24 cellular contexts compared by ENCODE assay signal in genomic region chr7:77571791-77572190, GRCh38.
"Had no signal": no experiment of that assay in that cellular context is flagged by ENCODE, and none has a peak within 500 bp of the region (broad histone marks: within the 10 kb centered on the region; RNA-seq: fewer than 3 reads in every experiment).

No MANE protein-coding gene starts in this region.

- H3K9me3 ChIP-seq: body of pancreas, esophagus muscularis mucosa, gastroesophageal sphincter, heart right ventricle, pancreas, right lobe of liver, suprapubic skin, transverse colon, uterus had no signal

- H3K27ac ChIP-seq: body of pancreas, coronary artery, esophagus muscularis mucosa, gastroesophageal sphincter, pancreas, right lobe of liver, suprapubic skin, transverse colon, uterus had no signal

- ATAC-seq: activated CD8-positive, alpha-beta T cell treated with anti-CD3 and anti-CD28 coated beads, Interleukin-2, amount 10 ng/mL, durations not matched to agents 7 days and 5 days; body of pancreas; gastroesophageal sphincter; heart right ventricle; left ventricle myocardium superior; pancreas; right lobe of liver; stimulated activated naive CD8-positive, alpha-beta T cell treated with anti-CD3 and anti-CD28 coated beads, Interleukin-15, amount 100 ng/mL, for 72 hours had no signal

- DNase-seq: activated CD4-positive, alpha-beta T cell treated with anti-CD3 and anti-CD28 coated beads, Interleukin-2, amount 10 ng/mL, durations not matched to agents 7 days and 5 days; activated CD8-positive, alpha-beta T cell treated with anti-CD3 and anti-CD28 coated beads, Interleukin-2, amount 10 ng/mL, durations not matched to agents 7 days and 5 days; activated naive CD4-positive, alpha-beta T cell treated with Interleukin-2 at 50 U/mL for 16 hours; activated naive CD8-positive, alpha-beta T cell treated with anti-CD3 and anti-CD28 coated beads, Interleukin-2, amount 10 ng/mL, durations not matched to agents 7 days and 5 days; activated T-cell treated with anti-CD3 and anti-CD28 coated beads, Interleukin-2, amount 50 U/mL, for 24 hours; amygdala; body of pancreas; central memory CD4-positive, alpha-beta T cell; effector CD8-positive, alpha-beta T cell; heart right ventricle; left ventricle myocardium superior; pancreas; right lobe of liver; small intestine; stimulated activated CD4-positive, alpha-beta T cell treated with anti-CD3 and anti-CD28 coated beads, Interleukin-4, amount 100 ng/mL, for 1 hour; stimulated activated naive CD8-positive, alpha-beta T cell treated with anti-CD3 and anti-CD28 coated beads, Interleukin-15, amount 100 ng/mL, for 72 hours; transverse colon; uterus had no signal

- H3K27ac Mint-ChIP-seq: activated CD4-positive, alpha-beta T cell treated with anti-CD3 and anti-CD28 coated beads, Interleukin-2, amount 10 ng/mL, durations not matched to agents 7 days and 5 days; activated CD8-positive, alpha-beta T cell treated with anti-CD3 and anti-CD28 coated beads, Interleukin-2, amount 10 ng/mL, durations not matched to agents 7 days and 5 days; activated naive CD8-positive, alpha-beta T cell treated with anti-CD3 and anti-CD28 coated beads, Interleukin-2, amount 10 ng/mL, durations not matched to agents 7 days and 5 days; activated T-cell treated with anti-CD3 and anti-CD28 coated beads, Interleukin-2, amount 50 U/mL, for 24 hours; activated T-helper 2 cell treated with anti-CD3 and anti-CD28 coated beads, Interferon-gamma antibody, Interleukin-2, Interleukin-4, amounts not matched to agents 10 μg/mL and 5 μg/mL and 100 μg/mL, durations not matched to agents 14 hours and 24 hours and 36 hours; memory B cell; stimulated activated naive CD8-positive, alpha-beta T cell treated with anti-CD3 and anti-CD28 coated beads, Interleukin-15, amount 100 ng/mL, for 72 hours had no signal

- H3K4me3 ChIP-seq: body of pancreas, coronary artery, esophagus muscularis mucosa, gastroesophageal sphincter, heart right ventricle, pancreas, right lobe of liver, suprapubic skin, transverse colon, uterus had no signal

- H3K27me3 ChIP-seq: body of pancreas, esophagus muscularis mucosa, gastroesophageal sphincter, heart right ventricle, pancreas, right lobe of liver, suprapubic skin, transverse colon, uterus had no signal

- H3K27me3 Mint-ChIP-seq: activated CD4-positive, alpha-beta T cell treated with anti-CD3 and anti-CD28 coated beads, Interleukin-2, amount 10 ng/mL, durations not matched to agents 7 days and 5 days; activated naive CD8-positive, alpha-beta T cell treated with anti-CD3 and anti-CD28 coated beads, Interleukin-2, amount 10 ng/mL, durations not matched to agents 7 days and 5 days; activated T-cell treated with anti-CD3 and anti-CD28 coated beads, Interleukin-2, amount 50 U/mL, for 24 hours; memory B cell; stimulated activated naive CD8-positive, alpha-beta T cell treated with anti-CD3 and anti-CD28 coated beads, Interleukin-15, amount 100 ng/mL, for 72 hours had no signal

- H3K36me3 ChIP-seq: pancreas, uterus had no signal

- H3K4me1 ChIP-seq: body of pancreas, right lobe of liver, uterus had no signal

- H3K9me3 Mint-ChIP-seq: activated CD4-positive, alpha-beta T cell treated with anti-CD3 and anti-CD28 coated beads, Interleukin-2, amount 10 ng/mL, durations not matched to agents 7 days and 5 days; activated naive CD8-positive, alpha-beta T cell treated with anti-CD3 and anti-CD28 coated beads, Interleukin-2, amount 10 ng/mL, durations not matched to agents 7 days and 5 days; activated T-cell treated with anti-CD3 and anti-CD28 coated beads, Interleukin-2, amount 50 U/mL, for 24 hours; activated T-helper 2 cell treated with anti-CD3 and anti-CD28 coated beads, Interferon-gamma antibody, Interleukin-2, Interleukin-4, amounts not matched to agents 10 μg/mL and 5 μg/mL and 100 μg/mL, durations not matched to agents 14 hours and 24 hours and 36 hours; memory B cell; stimulated activated naive CD8-positive, alpha-beta T cell treated with anti-CD3 and anti-CD28 coated beads, Interleukin-15, amount 100 ng/mL, for 72 hours had no signal

- H3K4me3 Mint-ChIP-seq: activated CD4-positive, alpha-beta T cell treated with anti-CD3 and anti-CD28 coated beads, Interleukin-2, amount 10 ng/mL, durations not matched to agents 7 days and 5 days; activated CD8-positive, alpha-beta T cell treated with anti-CD3 and anti-CD28 coated beads, Interleukin-2, amount 10 ng/mL, durations not matched to agents 7 days and 5 days; activated naive CD8-positive, alpha-beta T cell treated with anti-CD3 and anti-CD28 coated beads, Interleukin-2, amount 10 ng/mL, durations not matched to agents 7 days and 5 days; activated T-cell treated with anti-CD3 and anti-CD28 coated beads, Interleukin-2, amount 50 U/mL, for 24 hours; memory B cell; stimulated activated naive CD8-positive, alpha-beta T cell treated with anti-CD3 and anti-CD28 coated beads, Interleukin-15, amount 100 ng/mL, for 72 hours had no signal

- H3K4me1 Mint-ChIP-seq: activated naive CD8-positive, alpha-beta T cell treated with anti-CD3 and anti-CD28 coated beads, Interleukin-2, amount 10 ng/mL, durations not matched to agents 7 days and 5 days; stimulated activated naive CD8-positive, alpha-beta T cell treated with anti-CD3 and anti-CD28 coated beads, Interleukin-15, amount 100 ng/mL, for 72 hours had no signal
